Comparison of ENCODE assay signal across 8 cellular contexts in the genomic region with DNA sequence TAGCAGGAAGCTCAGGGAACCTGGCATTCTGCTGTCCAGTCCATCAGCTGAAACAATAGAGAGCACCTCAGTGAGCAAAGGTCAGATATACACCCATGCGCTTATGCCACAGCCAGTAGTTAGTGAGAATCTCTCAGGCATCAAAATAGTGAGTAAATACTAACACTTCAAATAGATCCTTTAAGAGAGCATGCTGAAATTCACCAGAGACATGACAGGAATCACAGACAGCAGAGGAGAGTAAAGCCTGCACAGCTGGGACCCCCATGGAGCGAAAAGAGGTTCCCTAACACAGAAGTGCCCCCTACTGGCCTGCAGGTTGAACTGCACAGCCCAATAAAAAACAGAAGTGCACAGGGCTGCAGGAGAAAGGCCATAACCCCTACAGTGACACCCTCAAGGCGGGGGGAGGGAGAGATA.
DNase-seq lines count a peak whose midpoint lies in the region; ATAC-seq and TF ChIP-seq lines count a peak whose summit lies in the region.

No MANE protein-coding gene starts in this region.

- ATAC-seq in HG02840 (IDR thresholded peaks at IDR 0.05; ENCODE audit: low FRiP score, unreplicated experiment) (no peak), HG03354 (IDR thresholded peaks at IDR 0.05; ENCODE audit: poor library complexity, severe bottlenecking, unreplicated experiment) (no peak), GM21619 (IDR thresholded peaks at IDR 0.05; ENCODE audit: unreplicated experiment) (no peak)

- H3K36me3 Mint-ChIP-seq in activated naive CD4-positive, alpha-beta T cell treated with anti-CD3 and anti-CD28 coated beads, Interleukin-2, amount 50 U/mL, for 24 hours, result peaks cover 38% of the 10 kb centered on the region

- H3K27me3 Mint-ChIP-seq in activated naive CD4-positive, alpha-beta T cell treated with anti-CD3 and anti-CD28 coated beads, Interleukin-2, amount 50 U/mL, for 24 hours, result no peaks in the 10 kb centered on the region

- H3K4me1 Mint-ChIP-seq in activated naive CD4-positive, alpha-beta T cell treated with anti-CD3 and anti-CD28 coated beads, Interleukin-2, amount 50 U/mL, for 24 hours, result peaks cover 33% of the 10 kb centered on the region

- DNase-seq in GDM1 (lab: John Stamatoyannopoulos, UW) (peak; percentile 22), left kidney (ENCODE audit: low read depth, low spot score) (peak; percentile 32), inferior parietal cortex (ENCODE audit: extremely low spot score) (no peak)

- H3K27ac Mint-ChIP-seq in activated naive CD4-positive, alpha-beta T cell treated with anti-CD3 and anti-CD28 coated beads, Interleukin-2, amount 50 U/mL, for 24 hours, result no peak overlapping the region

- TF ChIP-seq CTCF in LNCAP (IDR thresholded peaks at IDR 0.05), result peak; percentile 86

- H3K4me3 Mint-ChIP-seq in activated naive CD4-positive, alpha-beta T cell treated with anti-CD3 and anti-CD28 coated beads, Interleukin-2, amount 50 U/mL, for 24 hours, result peak overlapping the region; percentile 19

- no peaks in the 10 kb centered on the region for H3K9me3 Mint-ChIP-seq in activated naive CD4-positive, alpha-beta T cell treated with anti-CD3 and anti-CD28 coated beads, Interleukin-2, amount 50 U/mL, for 24 hours
